Comparison of ENCODE assay signal across 9 cellular contexts in the genomic region with DNA sequence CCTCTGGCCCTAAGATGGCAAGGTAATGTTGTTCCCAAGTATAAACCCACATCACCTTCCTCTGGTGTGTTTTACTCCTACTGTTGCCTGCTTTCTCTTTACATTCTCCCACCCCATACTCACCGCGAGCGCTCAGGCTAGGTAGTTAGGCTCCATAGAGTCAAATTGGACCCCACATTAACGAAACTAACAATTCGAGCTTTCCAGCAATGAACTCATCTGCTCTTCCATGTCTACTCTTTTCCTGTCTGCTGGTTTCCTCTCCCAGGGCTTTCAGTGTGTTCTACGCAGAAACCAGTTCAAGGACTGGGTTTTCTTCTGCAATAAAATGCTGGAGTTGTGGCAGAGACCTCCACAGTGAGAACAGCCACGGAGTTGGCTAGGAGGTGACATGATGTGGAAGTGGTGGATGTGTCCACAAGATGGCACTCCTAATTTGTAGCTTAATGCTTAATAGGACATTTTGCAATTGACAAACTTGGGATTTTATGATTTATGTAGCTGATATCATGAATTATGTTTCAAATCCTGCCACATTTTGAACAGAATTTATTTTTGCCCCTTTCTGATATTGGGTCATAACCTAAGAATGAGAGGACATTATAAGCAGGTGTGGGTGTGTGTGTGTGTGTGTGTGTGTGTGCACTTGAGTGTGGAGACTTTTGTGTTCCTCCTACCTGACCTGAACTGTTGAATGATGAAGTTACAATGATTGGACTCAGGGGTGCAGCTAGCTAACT. TPM values are rescaled to one million over a fixed set of nuclear protein-coding genes. Genes with fewer than 3 reads are reported as not detected.
DNase-seq lines count a peak whose midpoint lies in the region; ATAC-seq and TF ChIP-seq lines count a peak whose summit lies in the region.
"Had no signal": no experiment of that assay in that cellular context is flagged by ENCODE, and none has a peak within 500 bp of the region (broad histone marks: within the 10 kb centered on the region; RNA-seq: fewer than 3 reads in every experiment).

No MANE protein-coding gene starts in this region.

- intact Hi-C loops in right cardiac atrium (cut with DNase I) (loop anchor here in 1 of 4 donors (5.0 kb wide), 1 partner anchor 236 kb away; no protein-coding TSS in a partner anchor), right lobe of liver (cut with DNase I) (no loop called here)

- WGBS in right cardiac atrium, result 69% methylated on average over 7 of the region's 7 CpGs
- WGBS in right lobe of liver (ENCODE audit: insufficient coverage, low coverage, low lambda C conversion rate, missing lambda C conversion rate), result 59% methylated on average over 6 of the region's 7 CpGs

- H3K4me1 ChIP-seq in cardiac muscle cell (ENCODE audit: low read depth), result peaks cover 6% of the 10 kb centered on the region
- H3K4me1 ChIP-seq in right cardiac atrium (ENCODE audit: control insufficient read depth, insufficient read depth, low read length), result peaks cover 4% of the 10 kb centered on the region
- H3K4me1 ChIP-seq in right lobe of liver, result peaks cover 0 to 32% (median 14%) of the 10 kb centered on the region in 4 donors

- H3K36me3 ChIP-seq in cardiac muscle cell (no peaks in the 10 kb centered on the region), right lobe of liver (no peaks in the 10 kb centered on the region)

- H3K4me3 ChIP-seq in cardiac muscle cell (no peak overlapping the region), right cardiac atrium (ENCODE audit: low read length) (no peak overlapping the region), astrocyte of the cerebellum (ENCODE audit: low read depth, low read length) (no peak overlapping the region), right lobe of liver (no peak overlapping the region)

- H3K27me3 ChIP-seq in cardiac muscle cell, result no peaks in the 10 kb centered on the region
- no peaks in the 10 kb centered on the region for H3K27me3 ChIP-seq in right cardiac atrium (ENCODE audit: control insufficient read depth, insufficient read depth)
- H3K27me3 ChIP-seq in right lobe of liver, result no peaks in the 10 kb centered on the region

- no peaks in the 10 kb centered on the region for H3K9me3 ChIP-seq in cardiac muscle cell (ENCODE audit: low read depth)
- H3K9me3 ChIP-seq in right cardiac atrium (ENCODE audit: control insufficient read depth, low read length), result no peaks in the 10 kb centered on the region
- no peaks in the 10 kb centered on the region for H3K9me3 ChIP-seq in right lobe of liver

- TF ChIP-seq CTCF in cardiac muscle cell (IDR thresholded peaks at IDR 0.05; ENCODE audit: low read depth, low read length) (peak; percentile 44), astrocyte of the cerebellum (IDR thresholded peaks at IDR 0.05; ENCODE audit: low read depth, low read length, missing control alignments) (peak; percentile 39), right lobe of liver (IDR thresholded peaks at IDR 0.05) (peak; percentile 15 to 56 (median 46))

- TF ChIP-seq POLR2A in right lobe of liver (IDR thresholded peaks at IDR 0.05), result no peak

- in situ Hi-C loops in astrocyte of the cerebellum (cut with HindIII; ENCODE audit: low sequenced_read_pairs), result no loop called here

- no peak overlapping the region for H3K27ac ChIP-seq in cardiac muscle cell
- H3K27ac ChIP-seq in right cardiac atrium (ENCODE audit: low read length), result no peak overlapping the region
- no peak overlapping the region for H3K27ac ChIP-seq in right lobe of liver

- no peak for ATAC-seq in right cardiac atrium
- ATAC-seq in right lobe of liver, result no peak
- ATAC-seq in GM18870 (IDR thresholded peaks at IDR 0.05; ENCODE audit: unreplicated experiment), result no peak

- peak; percentile 12 to 50 for DNase-seq in cardiac muscle cell (ENCODE audit: low read depth in 1 of 2, low spot score in 1 of 2)
- no peak for DNase-seq in right cardiac atrium
- DNase-seq in NCI-H1694 (lab: John Stamatoyannopoulos, UW), result peak; percentile 15
- peak; percentile 16 for DNase-seq in astrocyte of the cerebellum (ENCODE audit: low read depth)
- no peak for DNase-seq in right lobe of liver
- DNase-seq in activated CD4-positive, CD25-positive, alpha-beta regulatory T cell treated with anti-CD3 and anti-CD28 coated beads, Interleukin-2, amount 50 U/mL, for 72 hours, result no peak
- no peak for DNase-seq in NCI-H446 treated with DMSO at 0.1 percent for 48 hours (lab: John Stamatoyannopoulos, UW)

RNA-seq across cellular contexts. Expression of gene UQCRC2, which starts 2.2 kb away (rescaled TPM):
- 248 and 286 TPM in 2 replicates for total RNA-seq in cardiac muscle cell
- 338 and 400 TPM in 2 replicates for polyA plus RNA-seq in cardiac muscle cell
- 100 to 1,000 TPM; 516 to 665 (median 637) TPM for total RNA-seq in right cardiac atrium
- polyA plus RNA-seq in right cardiac atrium, result 321 TPM
- 100 to 1,000 TPM; 128 to 214 (median 169) TPM for total RNA-seq in right lobe of liver

RNA-seq across cellular contexts. Expression of gene PDZD9, which starts 50.0 kb away (rescaled TPM):
- total RNA-seq in cardiac muscle cell (not detected in 2 replicates), right cardiac atrium (not detected), right lobe of liver (not detected)
- polyA plus RNA-seq in cardiac muscle cell (0.26 TPM in 1 of 2 replicates, not detected in the other), right cardiac atrium (not detected)
- total RNA-seq: temporal lobe had no signal

RNA-seq across cellular contexts. Expression of gene MOSMO, which starts 57.0 kb away (rescaled TPM):
- total RNA-seq in cardiac muscle cell, result 14.5 and 14.7 TPM in 2 replicates
- 6.3 and 7.0 TPM in 2 replicates for polyA plus RNA-seq in cardiac muscle cell
- total RNA-seq in right cardiac atrium, result 10 to 100 TPM; 10.6 to 14.8 (median 12.2) TPM
- 10.4 TPM for polyA plus RNA-seq in right cardiac atrium
- total RNA-seq in right lobe of liver, result 10 to 100 TPM in 2 of 6 experiments, 1 to 10 TPM in 4; 6.7 to 13.4 (median 7.5) TPM

Comparison
In these comparisons a context has a peak if more than half of its experiments do, and no peak if none do; other contexts are left out.
1. DNase-seq: peak in cardiac muscle cell (2 of 2), NCI-H1694 (single experiment) and astrocyte of the cerebellum (single experiment); none in right cardiac atrium (0 of 3), right lobe of liver (0 of 3), activated CD4-positive, CD25-positive, alpha-beta regulatory T cell treated with anti-CD3 and anti-CD28 coated beads, Interleukin-2, amount 50 U/mL, for 72 hours (single experiment) and NCI-H446 treated with DMSO at 0.1 percent for 48 hours (single experiment).
2. Peak in every context shown above with its lines, with median percentiles within 50 percentile points of each other: CTCF ChIP-seq.